In genomic region chr15:65331811-65332210, GRCh38 we compare ENCODE assay signal across 2 cellular contexts.
TF ChIP-seq lines count a peak whose summit lies in the region.

No MANE protein-coding gene starts in this region.

TF ChIP-seq in HEK293, 187 proteins besides CTCF, POLR2A, EP300 and RAD21:
- TF ChIP-seq ZNF280D (tag by site-specific recombination; IDR thresholded peaks at IDR 0.05) = no peak
- TF ChIP-seq ZNF140 (tag by site-specific recombination; IDR thresholded peaks at IDR 0.05) = no peak
- TF ChIP-seq SCRT2 (tag by site-specific recombination; IDR thresholded peaks at IDR 0.05) = 0 out of 2 replicates have a peak, but pooled peaks have one; percentile 33
- TF ChIP-seq HIC1 (tag by site-specific recombination; IDR thresholded peaks at IDR 0.05) = no peak
- no peak for TF ChIP-seq ZSCAN23 (tag by site-specific recombination; IDR thresholded peaks at IDR 0.05)
- TF ChIP-seq SP7 (tag by site-specific recombination; IDR thresholded peaks at IDR 0.05) = no peak
- no peak for TF ChIP-seq GLI4 (tag by site-specific recombination; IDR thresholded peaks at IDR 0.05)

TF ChIP-seq in K562, 482 proteins besides CTCF, POLR2A, EP300 and RAD21:
- TF ChIP-seq SRSF3 (IDR thresholded peaks at IDR 0.05; ENCODE audit: insufficient read depth, low read length) (no peak), KDM1A (IDR thresholded peaks at IDR 0.05) (0 out of 4 replicates have a peak, but pooled peaks of 1 of the 2 experiments have one; percentile 18), ZNF184 (CRISPR knock-in tag; IDR thresholded peaks at IDR 0.05) (no peak), LARP7 (IDR thresholded peaks at IDR 0.05) (no peak), ZNF140 (CRISPR knock-in tag; IDR thresholded peaks at IDR 0.05) (no peak), USF1 (CRISPR knock-in tag; IDR thresholded peaks at IDR 0.05) (peak; percentile 37; the same call in 1 of the 2 replicates), RNF2 (IDR thresholded peaks at IDR 0.05) (no peak), ZNF24 (IDR thresholded peaks at IDR 0.05) (no peak), AFF4 (CRISPR knock-in tag; IDR thresholded peaks at IDR 0.05) (no peak), ELF1 (tag; IDR thresholded peaks at IDR 0.05) (no peak), USF2 (CRISPR knock-in tag; IDR thresholded peaks at IDR 0.05) (0 out of 2 replicates have a peak, but pooled peaks have one; percentile 22)
- TF ChIP-seq, protein P1, sequence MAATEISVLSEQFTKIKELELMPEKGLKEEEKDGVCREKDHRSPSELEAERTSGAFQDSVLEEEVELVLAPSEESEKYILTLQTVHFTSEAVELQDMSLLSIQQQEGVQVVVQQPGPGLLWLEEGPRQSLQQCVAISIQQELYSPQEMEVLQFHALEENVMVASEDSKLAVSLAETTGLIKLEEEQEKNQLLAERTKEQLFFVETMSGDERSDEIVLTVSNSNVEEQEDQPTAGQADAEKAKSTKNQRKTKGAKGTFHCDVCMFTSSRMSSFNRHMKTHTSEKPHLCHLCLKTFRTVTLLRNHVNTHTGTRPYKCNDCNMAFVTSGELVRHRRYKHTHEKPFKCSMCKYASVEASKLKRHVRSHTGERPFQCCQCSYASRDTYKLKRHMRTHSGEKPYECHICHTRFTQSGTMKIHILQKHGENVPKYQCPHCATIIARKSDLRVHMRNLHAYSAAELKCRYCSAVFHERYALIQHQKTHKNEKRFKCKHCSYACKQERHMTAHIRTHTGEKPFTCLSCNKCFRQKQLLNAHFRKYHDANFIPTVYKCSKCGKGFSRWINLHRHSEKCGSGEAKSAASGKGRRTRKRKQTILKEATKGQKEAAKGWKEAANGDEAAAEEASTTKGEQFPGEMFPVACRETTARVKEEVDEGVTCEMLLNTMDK (IDR thresholded peaks at IDR 0.05; ENCODE audit: borderline replicate concordance, insufficient read depth, low read depth, low read length, poor library complexity, severe bottlenecking) = no peak
- TF ChIP-seq, protein P2, sequence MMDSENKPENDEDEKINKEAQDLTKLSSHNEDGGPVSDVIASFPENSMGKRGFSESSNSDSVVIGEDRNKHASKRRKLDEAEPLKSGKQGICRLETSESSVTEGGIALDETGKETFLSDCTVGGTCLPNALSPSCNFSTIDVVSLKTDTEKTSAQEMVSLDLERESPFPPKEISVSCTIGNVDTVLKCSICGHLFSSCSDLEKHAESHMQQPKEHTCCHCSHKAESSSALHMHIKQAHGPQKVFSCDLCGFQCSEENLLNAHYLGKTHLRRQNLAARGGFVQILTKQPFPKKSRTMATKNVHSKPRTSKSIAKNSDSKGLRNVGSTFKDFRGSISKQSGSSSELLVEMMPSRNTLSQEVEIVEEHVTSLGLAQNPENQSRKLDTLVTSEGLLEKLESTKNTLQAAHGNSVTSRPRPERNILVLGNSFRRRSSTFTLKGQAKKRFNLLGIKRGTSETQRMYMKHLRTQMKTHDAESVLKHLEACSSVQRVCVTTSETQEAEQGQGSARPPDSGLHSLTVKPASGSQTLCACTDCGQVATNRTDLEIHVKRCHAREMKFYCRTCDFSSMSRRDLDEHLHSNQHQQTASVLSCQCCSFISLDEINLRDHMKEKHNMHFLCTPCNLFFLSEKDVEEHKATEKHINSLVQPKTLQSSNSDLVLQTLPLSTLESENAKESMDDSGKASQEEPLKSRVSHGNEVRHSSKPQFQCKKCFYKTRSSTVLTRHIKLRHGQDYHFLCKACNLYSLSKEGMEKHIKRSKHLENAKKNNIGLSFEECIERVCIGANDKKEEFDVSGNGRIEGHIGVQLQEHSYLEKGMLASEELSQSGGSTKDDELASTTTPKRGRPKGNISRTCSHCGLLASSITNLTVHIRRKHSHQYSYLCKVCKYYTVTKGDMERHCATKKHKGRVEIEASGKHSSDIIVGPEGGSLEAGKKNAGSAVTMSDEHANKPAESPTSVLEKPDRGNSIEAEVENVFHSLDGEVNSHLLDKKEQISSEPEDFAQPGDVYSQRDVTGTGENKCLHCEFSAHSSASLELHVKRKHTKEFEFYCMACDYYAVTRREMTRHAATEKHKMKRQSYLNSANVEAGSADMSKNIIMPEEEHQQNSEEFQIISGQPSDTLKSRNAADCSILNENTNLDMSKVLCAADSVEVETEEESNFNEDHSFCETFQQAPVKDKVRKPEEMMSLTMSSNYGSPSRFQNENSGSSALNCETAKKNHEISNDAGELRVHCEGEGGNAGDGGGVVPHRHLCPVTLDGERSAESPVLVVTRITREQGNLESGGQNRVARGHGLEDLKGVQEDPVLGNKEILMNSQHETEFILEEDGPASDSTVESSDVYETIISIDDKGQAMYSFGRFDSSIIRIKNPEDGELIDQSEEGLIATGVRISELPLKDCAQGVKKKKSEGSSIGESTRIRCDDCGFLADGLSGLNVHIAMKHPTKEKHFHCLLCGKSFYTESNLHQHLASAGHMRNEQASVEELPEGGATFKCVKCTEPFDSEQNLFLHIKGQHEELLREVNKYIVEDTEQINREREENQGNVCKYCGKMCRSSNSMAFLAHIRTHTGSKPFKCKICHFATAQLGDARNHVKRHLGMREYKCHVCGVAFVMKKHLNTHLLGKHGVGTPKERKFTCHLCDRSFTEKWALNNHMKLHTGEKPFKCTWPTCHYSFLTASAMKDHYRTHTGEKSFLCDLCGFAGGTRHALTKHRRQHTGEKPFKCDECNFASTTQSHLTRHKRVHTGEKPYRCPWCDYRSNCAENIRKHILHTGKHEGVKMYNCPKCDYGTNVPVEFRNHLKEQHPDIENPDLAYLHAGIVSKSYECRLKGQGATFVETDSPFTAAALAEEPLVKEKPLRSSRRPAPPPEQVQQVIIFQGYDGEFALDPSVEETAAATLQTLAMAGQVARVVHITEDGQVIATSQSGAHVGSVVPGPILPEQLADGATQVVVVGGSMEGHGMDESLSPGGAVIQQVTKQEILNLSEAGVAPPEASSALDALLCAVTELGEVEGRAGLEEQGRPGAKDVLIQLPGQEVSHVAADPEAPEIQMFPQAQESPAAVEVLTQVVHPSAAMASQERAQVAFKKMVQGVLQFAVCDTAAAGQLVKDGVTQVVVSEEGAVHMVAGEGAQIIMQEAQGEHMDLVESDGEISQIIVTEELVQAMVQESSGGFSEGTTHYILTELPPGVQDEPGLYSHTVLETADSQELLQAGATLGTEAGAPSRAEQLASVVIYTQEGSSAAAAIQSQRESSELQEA (IDR thresholded peaks at IDR 0.05; ENCODE audit: low read depth) = no peak
